11 cellular contexts compared by ENCODE assay signal in genomic region chr17:75319818-75320691, GRCh38. TPM values are rescaled to one million over a fixed set of nuclear protein-coding genes. Genes with fewer than 3 reads are reported as not detected.
A peak's percentile ranks its signal among the peaks of the same experiment; 100 is the strongest.
DNase-seq lines count a peak whose midpoint lies in the region; ATAC-seq and TF ChIP-seq lines count a peak whose summit lies in the region.
"Had no signal": no experiment of that assay in that cellular context is flagged by ENCODE, and none has a peak within 500 bp of the region (broad histone marks: within the 10 kb centered on the region; RNA-seq: fewer than 3 reads in every experiment).

No MANE protein-coding gene starts in this region.

- H3K9me2 ChIP-seq in SU-DHL-6 (replicated peaks; ENCODE audit: insufficient read depth, low read length): no peaks in the 10 kb centered on the region

- no peaks in the 10 kb centered on the region for H3K9me3 ChIP-seq in SU-DHL-6 (ENCODE audit: insufficient read depth, low read length)

- peaks cover 23% of the 10 kb centered on the region; the same call in 1 of the 2 replicates for H3K79me2 ChIP-seq in SU-DHL-6 (ENCODE audit: insufficient read depth, low read length)

- no peak overlapping the region for H3K4me3 Mint-ChIP-seq in activated CD4-positive, alpha-beta memory T cell treated with anti-CD3 and anti-CD28 coated beads for 36 hours
- no peak overlapping the region for H3K4me3 Mint-ChIP-seq in activated CD4-positive, alpha-beta memory T cell treated with anti-CD3 and anti-CD28 coated beads, Interleukin-2, amount 10 ng/mL, durations not matched to agents 7 days and 5 days
- peak overlapping the region; percentile 60 for H3K4me3 Mint-ChIP-seq in stimulated activated memory B cell treated with anti-CD40 and anti-IgM and Interleukin-4, amounts not matched to agents 10 μg/mL and 1 μg/mL and 100 μg/mL, for 72 hours
- H3K4me3 Mint-ChIP-seq in stimulated activated effector memory CD8-positive, alpha-beta T cell treated with anti-CD3 and anti-CD28 coated beads, Interleukin-12 subunit alpha, Interleukin-12 subunit beta, amount 100 ng/mL, for 72 hours: no peak overlapping the region

- ATAC-seq in HG02642 (IDR thresholded peaks at IDR 0.05; ENCODE audit: poor library complexity, unreplicated experiment) (peak; percentile 50), HG02884 (IDR thresholded peaks at IDR 0.05; ENCODE audit: unreplicated experiment) (no peak)
- ATAC-seq in stimulated activated memory B cell treated with anti-CD40 and anti-IgM and Interleukin-4, amounts not matched to agents 10 μg/mL and 1 μg/mL and 100 μg/mL, for 72 hours: peak; percentile 77
- ATAC-seq in stimulated activated effector memory CD8-positive, alpha-beta T cell treated with anti-CD3 and anti-CD28 coated beads, Interleukin-12 subunit alpha, Interleukin-12 subunit beta, amount 100 ng/mL, for 72 hours: no peak
- ATAC-seq: left ventricle myocardium superior had no signal

- H3K4me1 Mint-ChIP-seq in activated CD4-positive, alpha-beta memory T cell treated with anti-CD3 and anti-CD28 coated beads for 36 hours (ENCODE audit: low read depth): peaks cover 19% of the 10 kb centered on the region
- H3K4me1 Mint-ChIP-seq in activated CD4-positive, alpha-beta memory T cell treated with anti-CD3 and anti-CD28 coated beads, Interleukin-2, amount 10 ng/mL, durations not matched to agents 7 days and 5 days: peaks cover 22% of the 10 kb centered on the region
- peaks cover 66% of the 10 kb centered on the region for H3K4me1 Mint-ChIP-seq in stimulated activated memory B cell treated with anti-CD40 and anti-IgM and Interleukin-4, amounts not matched to agents 10 μg/mL and 1 μg/mL and 100 μg/mL, for 72 hours
- H3K4me1 Mint-ChIP-seq in stimulated activated effector memory CD8-positive, alpha-beta T cell treated with anti-CD3 and anti-CD28 coated beads, Interleukin-12 subunit alpha, Interleukin-12 subunit beta, amount 100 ng/mL, for 72 hours: peaks cover 22% of the 10 kb centered on the region

- no peak overlapping the region for H3K4me3 ChIP-seq in SU-DHL-6 (ENCODE audit: insufficient read depth, low read length, poor library complexity, severe bottlenecking)

- no peaks in the 10 kb centered on the region for H4K20me1 ChIP-seq in SU-DHL-6 (ENCODE audit: low read depth, low read length)

- CTCF ChIA-PET in activated CD4-positive, alpha-beta memory T cell treated with anti-CD3 and anti-CD28 coated beads for 36 hours (lab: Charles Lee): interaction anchor here (0.5 to 3.8 kb wide), 6 partner anchors 17 to 148 kb away, joined by 3 to 24 read pairs (median 5); partner anchors contain the start of genes MIF4GD and SLC25A19
- CTCF ChIA-PET in activated CD4-positive, alpha-beta memory T cell treated with anti-CD3 and anti-CD28 coated beads, Interleukin-2, amount 10 ng/mL, durations not matched to agents 7 days and 5 days (lab: Charles Lee): interaction anchor here (1.3 to 4.5 kb wide), 2 partner anchors 10 to 85 kb away, joined by 3 to 46 read pairs; partner anchors contain the start of gene GRB2

- peak overlapping the region; percentile 68 for H3K27ac ChIP-seq in SU-DHL-6 (ENCODE audit: low read depth, low read length)
- H3K27ac ChIP-seq: 22Rv1 had no signal

- H3K36me3 Mint-ChIP-seq in activated CD4-positive, alpha-beta memory T cell treated with anti-CD3 and anti-CD28 coated beads for 36 hours: peaks cover 26% of the 10 kb centered on the region
- peaks cover 34% of the 10 kb centered on the region for H3K36me3 Mint-ChIP-seq in activated CD4-positive, alpha-beta memory T cell treated with anti-CD3 and anti-CD28 coated beads, Interleukin-2, amount 10 ng/mL, durations not matched to agents 7 days and 5 days (ENCODE audit: low read depth)
- H3K36me3 Mint-ChIP-seq in stimulated activated memory B cell treated with anti-CD40 and anti-IgM and Interleukin-4, amounts not matched to agents 10 μg/mL and 1 μg/mL and 100 μg/mL, for 72 hours: peaks cover 58% of the 10 kb centered on the region
- H3K36me3 Mint-ChIP-seq in stimulated activated effector memory CD8-positive, alpha-beta T cell treated with anti-CD3 and anti-CD28 coated beads, Interleukin-12 subunit alpha, Interleukin-12 subunit beta, amount 100 ng/mL, for 72 hours: peaks cover 83% of the 10 kb centered on the region

- POLR2A ChIA-PET in activated CD4-positive, alpha-beta memory T cell treated with anti-CD3 and anti-CD28 coated beads for 36 hours (lab: Charles Lee): no interaction called here
- POLR2A ChIA-PET in activated CD4-positive, alpha-beta memory T cell treated with anti-CD3 and anti-CD28 coated beads, Interleukin-2, amount 10 ng/mL, durations not matched to agents 7 days and 5 days (lab: Charles Lee): interaction anchor here (1.5 kb wide), 1 partner anchor 15 kb away, joined by 3 read pairs; no protein-coding TSS in a partner anchor

- H3K27ac Mint-ChIP-seq in activated CD4-positive, alpha-beta memory T cell treated with anti-CD3 and anti-CD28 coated beads for 36 hours: peak overlapping the region; percentile 28
- H3K27ac Mint-ChIP-seq in activated CD4-positive, alpha-beta memory T cell treated with anti-CD3 and anti-CD28 coated beads, Interleukin-2, amount 10 ng/mL, durations not matched to agents 7 days and 5 days: no peak overlapping the region
- H3K27ac Mint-ChIP-seq in stimulated activated memory B cell treated with anti-CD40 and anti-IgM and Interleukin-4, amounts not matched to agents 10 μg/mL and 1 μg/mL and 100 μg/mL, for 72 hours: peak overlapping the region; percentile 86
- no peak overlapping the region for H3K27ac Mint-ChIP-seq in stimulated activated effector memory CD8-positive, alpha-beta T cell treated with anti-CD3 and anti-CD28 coated beads, Interleukin-12 subunit alpha, Interleukin-12 subunit beta, amount 100 ng/mL, for 72 hours

- H3K9ac ChIP-seq in SU-DHL-6 (ENCODE audit: low read length): peak overlapping the region; percentile 19; the same call in 1 of the 2 replicates

- H3K27me3 ChIP-seq in SU-DHL-6 (ENCODE audit: low read length): no peaks in the 10 kb centered on the region

- intact Hi-C loops in activated CD4-positive, alpha-beta memory T cell treated with anti-CD3 and anti-CD28 coated beads for 36 hours (cut with micrococcal nuclease): loop anchor here (5.0 kb wide), 1 partner anchor 42 kb away; no protein-coding TSS in a partner anchor

- no peaks in the 10 kb centered on the region for H3K9me3 Mint-ChIP-seq in activated CD4-positive, alpha-beta memory T cell treated with anti-CD3 and anti-CD28 coated beads for 36 hours
- H3K9me3 Mint-ChIP-seq in activated CD4-positive, alpha-beta memory T cell treated with anti-CD3 and anti-CD28 coated beads, Interleukin-2, amount 10 ng/mL, durations not matched to agents 7 days and 5 days: no peaks in the 10 kb centered on the region
- H3K9me3 Mint-ChIP-seq in stimulated activated memory B cell treated with anti-CD40 and anti-IgM and Interleukin-4, amounts not matched to agents 10 μg/mL and 1 μg/mL and 100 μg/mL, for 72 hours: no peaks in the 10 kb centered on the region
- H3K9me3 Mint-ChIP-seq in stimulated activated effector memory CD8-positive, alpha-beta T cell treated with anti-CD3 and anti-CD28 coated beads, Interleukin-12 subunit alpha, Interleukin-12 subunit beta, amount 100 ng/mL, for 72 hours: no peaks in the 10 kb centered on the region

- no peak for DNase-seq in activated CD4-positive, alpha-beta memory T cell treated with anti-CD3 and anti-CD28 coated beads for 36 hours
- DNase-seq in activated CD4-positive, alpha-beta memory T cell treated with anti-CD3 and anti-CD28 coated beads, Interleukin-2, amount 10 ng/mL, durations not matched to agents 7 days and 5 days: no peak
- no peak for DNase-seq in stimulated activated effector memory CD8-positive, alpha-beta T cell treated with anti-CD3 and anti-CD28 coated beads, Interleukin-12 subunit alpha, Interleukin-12 subunit beta, amount 100 ng/mL, for 72 hours (ENCODE audit: low spot score in 2 of 2)
- no peak for DNase-seq in AML-193 (lab: John Stamatoyannopoulos, UW)
- DNase-seq: left ventricle myocardium superior; stimulated activated CD4-positive, alpha-beta T cell treated with anti-CD3 and anti-CD28 coated beads, Interleukin-2, amount 100 ng/mL, for 48 hours had no signal

- peaks cover 19% of the 10 kb centered on the region; the same call in 1 of the 2 replicates for H3K36me3 ChIP-seq in SU-DHL-6 (ENCODE audit: low read length)

- peaks cover 28% of the 10 kb centered on the region for H3F3A ChIP-seq in SU-DHL-6 (ENCODE audit: insufficient read depth)

- H2AFZ ChIP-seq in SU-DHL-6 (ENCODE audit: low read depth, low read length, severe bottlenecking): no peak overlapping the region

- no peaks in the 10 kb centered on the region for H3K27me3 Mint-ChIP-seq in activated CD4-positive, alpha-beta memory T cell treated with anti-CD3 and anti-CD28 coated beads for 36 hours
- H3K27me3 Mint-ChIP-seq in activated CD4-positive, alpha-beta memory T cell treated with anti-CD3 and anti-CD28 coated beads, Interleukin-2, amount 10 ng/mL, durations not matched to agents 7 days and 5 days: no peaks in the 10 kb centered on the region
- no peaks in the 10 kb centered on the region for H3K27me3 Mint-ChIP-seq in stimulated activated memory B cell treated with anti-CD40 and anti-IgM and Interleukin-4, amounts not matched to agents 10 μg/mL and 1 μg/mL and 100 μg/mL, for 72 hours

- no peak for TF ChIP-seq CTCF in SU-DHL-6 (IDR thresholded peaks at IDR 0.05; ENCODE audit: insufficient read depth, low read length, poor library complexity, severe bottlenecking)

- H3K4me2 ChIP-seq in SU-DHL-6 (ENCODE audit: low read depth, low read length, poor library complexity, severe bottlenecking): peak overlapping the region; percentile 40

RNA-seq across cellular contexts. Expression of gene SLC25A19, which starts 30.8 kb away (rescaled TPM):
- 10 to 100 TPM; 57.9 to 62.3 TPM for total RNA-seq in activated CD4-positive, alpha-beta memory T cell treated with anti-CD3 and anti-CD28 coated beads for 36 hours
- total RNA-seq in activated CD4-positive, alpha-beta memory T cell treated with anti-CD3 and anti-CD28 coated beads, Interleukin-2, amount 10 ng/mL, durations not matched to agents 7 days and 5 days: 10 to 100 TPM; 24.3 to 27.9 TPM

RNA-seq across cellular contexts. Expression of gene MIF4GD, which starts 49.0 kb away (rescaled TPM):
- 10 to 100 TPM; 50.2 to 57.2 TPM for total RNA-seq in activated CD4-positive, alpha-beta memory T cell treated with anti-CD3 and anti-CD28 coated beads for 36 hours
- total RNA-seq in activated CD4-positive, alpha-beta memory T cell treated with anti-CD3 and anti-CD28 coated beads, Interleukin-2, amount 10 ng/mL, durations not matched to agents 7 days and 5 days: 10 to 100 TPM; 54.8 to 60.3 TPM

RNA-seq across cellular contexts. Expression of gene MRPS7, which starts 58.4 kb away (rescaled TPM):
- total RNA-seq in activated CD4-positive, alpha-beta memory T cell treated with anti-CD3 and anti-CD28 coated beads for 36 hours: 10 to 100 TPM; 72.9 to 76.1 TPM
- 10 to 100 TPM; 39.7 to 40.0 TPM for total RNA-seq in activated CD4-positive, alpha-beta memory T cell treated with anti-CD3 and anti-CD28 coated beads, Interleukin-2, amount 10 ng/mL, durations not matched to agents 7 days and 5 days

RNA-seq across cellular contexts. Expression of gene GGA3, which starts 58.6 kb away (rescaled TPM):
- 10 to 100 TPM; 68.5 to 70.7 TPM for total RNA-seq in activated CD4-positive, alpha-beta memory T cell treated with anti-CD3 and anti-CD28 coated beads for 36 hours
- 10 to 100 TPM; 73.4 to 79.4 TPM for total RNA-seq in activated CD4-positive, alpha-beta memory T cell treated with anti-CD3 and anti-CD28 coated beads, Interleukin-2, amount 10 ng/mL, durations not matched to agents 7 days and 5 days

Comparison
In these comparisons a context has a peak if more than half of its experiments do, and no peak if none do; other contexts are left out.
1. H3K27ac Mint-ChIP-seq: peak in activated CD4-positive, alpha-beta memory T cell treated with anti-CD3 and anti-CD28 coated beads for 36 hours (single experiment) and stimulated activated memory B cell treated with anti-CD40 and anti-IgM and Interleukin-4, amounts not matched to agents 10 μg/mL and 1 μg/mL and 100 μg/mL, for 72 hours (single experiment); none in activated CD4-positive, alpha-beta memory T cell treated with anti-CD3 and anti-CD28 coated beads, Interleukin-2, amount 10 ng/mL, durations not matched to agents 7 days and 5 days (single experiment) and stimulated activated effector memory CD8-positive, alpha-beta T cell treated with anti-CD3 and anti-CD28 coated beads, Interleukin-12 subunit alpha, Interleukin-12 subunit beta, amount 100 ng/mL, for 72 hours (single experiment).
2. ATAC-seq: peak in HG02642 (single experiment) and stimulated activated memory B cell treated with anti-CD40 and anti-IgM and Interleukin-4, amounts not matched to agents 10 μg/mL and 1 μg/mL and 100 μg/mL, for 72 hours (single experiment); none in stimulated activated effector memory CD8-positive, alpha-beta T cell treated with anti-CD3 and anti-CD28 coated beads, Interleukin-12 subunit alpha, Interleukin-12 subunit beta, amount 100 ng/mL, for 72 hours (single experiment) and HG02884 (single experiment).